Comparison of ENCODE assay signal across 38 cellular contexts in the genomic region with DNA sequence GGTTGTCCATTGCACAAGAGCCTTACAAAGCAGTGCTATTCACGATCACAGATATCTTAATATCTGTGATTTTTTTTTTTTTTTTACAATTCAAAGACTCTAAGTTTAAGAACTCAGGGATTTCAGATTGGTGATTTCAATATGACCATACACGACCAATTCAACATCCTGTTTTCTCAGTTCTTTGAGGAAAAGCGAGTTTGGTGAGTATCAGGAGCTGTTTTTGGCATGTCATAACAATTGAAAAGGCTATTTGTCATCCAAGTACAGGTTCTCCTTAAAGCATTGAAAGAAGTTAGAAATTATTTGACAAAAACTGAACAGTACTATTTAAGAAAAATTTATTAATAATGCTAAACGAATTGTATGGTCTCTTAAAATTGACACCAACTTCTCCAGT.
"Had no signal": no experiment of that assay in that cellular context is flagged by ENCODE, and none has a peak within 500 bp of the region (broad histone marks: within the 10 kb centered on the region; RNA-seq: fewer than 3 reads in every experiment).

No MANE protein-coding gene starts in this region.

- FAIRE-seq: colon had no signal

- H3K4me3 Mint-ChIP-seq: activated naive CD4-positive, alpha-beta T cell treated with anti-CD3 and anti-CD28 coated beads for 36 hours; activated naive CD4-positive, alpha-beta T cell treated with anti-CD3 and anti-CD28 coated beads, Interleukin-2, amount 10 ng/mL, durations not matched to agents 7 days and 5 days; activated naive CD4-positive, alpha-beta T cell treated with anti-CD3 and anti-CD28 coated beads, Interleukin-2, amount 50 U/mL, for 24 hours; activated naive CD8-positive, alpha-beta T cell; activated naive CD8-positive, alpha-beta T cell treated with anti-CD3 and anti-CD28 coated beads for 36 hours; activated naive CD8-positive, alpha-beta T cell treated with anti-CD3 and anti-CD28 coated beads, Interleukin-2, amount 10 ng/mL, durations not matched to agents 7 days and 5 days; activated naive CD8-positive, alpha-beta T cell treated with anti-CD3 and anti-CD28 coated beads, Interleukin-2, amount 50 U/mL, for 24 hours; activated T-cell treated with anti-CD3 and anti-CD28 coated beads, Interleukin-2, amount 50 U/mL, for 24 hours; activated T-cell treated with anti-CD3 and anti-CD28 coated beads, Interleukin-2, amount 50 U/mL, for 4 hours; activated T-cell treated with anti-CD3 and anti-CD28 coated beads, Interleukin-2, amount 50 U/mL, for 72 hours; activated T-helper 1 cell treated with anti-CD3 and anti-CD28 coated beads, Interleukin-12 subunit alpha, Interleukin-12 subunit beta, Interleukin-2, Interleukin-4 antibody, amounts not matched to agents 30 ng/mL and 10 ng/mL and 1 ng/mL, durations not matched to agents 14 hours and 24 hours and 36 hours; activated T-helper 17 cell treated with anti-CD3 and anti-CD28 coated beads, Interleukin-2, amount 50 U/mL, for 72 hours; brain; central memory CD8-positive, alpha-beta T cell had no signal

- H3K36me3 Mint-ChIP-seq: activated naive CD4-positive, alpha-beta T cell treated with anti-CD3 and anti-CD28 coated beads, Interleukin-2, amount 10 ng/mL, durations not matched to agents 7 days and 5 days; activated naive CD4-positive, alpha-beta T cell treated with anti-CD3 and anti-CD28 coated beads, Interleukin-2, amount 50 U/mL, for 24 hours; activated naive CD8-positive, alpha-beta T cell; activated naive CD8-positive, alpha-beta T cell treated with anti-CD3 and anti-CD28 coated beads for 36 hours; brain had no signal

- H3K27me3 Mint-ChIP-seq: activated naive CD4-positive, alpha-beta T cell treated with anti-CD3 and anti-CD28 coated beads, Interleukin-2, amount 10 ng/mL, durations not matched to agents 7 days and 5 days; activated naive CD4-positive, alpha-beta T cell treated with anti-CD3 and anti-CD28 coated beads, Interleukin-2, amount 50 U/mL, for 24 hours; activated naive CD8-positive, alpha-beta T cell; activated naive CD8-positive, alpha-beta T cell treated with anti-CD3 and anti-CD28 coated beads for 36 hours; activated naive CD8-positive, alpha-beta T cell treated with anti-CD3 and anti-CD28 coated beads, Interleukin-2, amount 10 ng/mL, durations not matched to agents 7 days and 5 days; activated naive CD8-positive, alpha-beta T cell treated with anti-CD3 and anti-CD28 coated beads, Interleukin-2, amount 50 U/mL, for 24 hours; activated T-helper 17 cell treated with anti-CD3 and anti-CD28 coated beads, Interleukin-2, amount 50 U/mL, for 72 hours; central memory CD8-positive, alpha-beta T cell had no signal

- H3K27ac Mint-ChIP-seq: activated naive CD4-positive, alpha-beta T cell treated with anti-CD3 and anti-CD28 coated beads for 36 hours; activated naive CD4-positive, alpha-beta T cell treated with anti-CD3 and anti-CD28 coated beads, Interleukin-2, amount 10 ng/mL, durations not matched to agents 7 days and 5 days; activated naive CD4-positive, alpha-beta T cell treated with anti-CD3 and anti-CD28 coated beads, Interleukin-2, amount 50 U/mL, for 24 hours; activated naive CD8-positive, alpha-beta T cell; activated naive CD8-positive, alpha-beta T cell treated with anti-CD3 and anti-CD28 coated beads for 36 hours; activated naive CD8-positive, alpha-beta T cell treated with anti-CD3 and anti-CD28 coated beads, Interleukin-2, amount 10 ng/mL, durations not matched to agents 7 days and 5 days; activated naive CD8-positive, alpha-beta T cell treated with anti-CD3 and anti-CD28 coated beads, Interleukin-2, amount 50 U/mL, for 24 hours; activated T-cell treated with anti-CD3 and anti-CD28 coated beads, Interleukin-2, amount 50 U/mL, for 24 hours; activated T-cell treated with anti-CD3 and anti-CD28 coated beads, Interleukin-2, amount 50 U/mL, for 72 hours; activated T-helper 1 cell treated with anti-CD3 and anti-CD28 coated beads, Interleukin-12 subunit alpha, Interleukin-12 subunit beta, Interleukin-2, Interleukin-4 antibody, amounts not matched to agents 30 ng/mL and 10 ng/mL and 1 ng/mL, durations not matched to agents 14 hours and 24 hours and 36 hours; activated T-helper 17 cell treated with anti-CD3 and anti-CD28 coated beads, Interleukin-2, amount 50 U/mL, for 72 hours; activated T-helper 2 cell treated with anti-CD3 and anti-CD28 coated beads, Interferon-gamma antibody, Interleukin-2, Interleukin-4, amounts not matched to agents 10 μg/mL and 5 μg/mL and 100 μg/mL, durations not matched to agents 14 hours and 24 hours and 36 hours; brain had no signal

- H3K9me3 Mint-ChIP-seq: activated naive CD8-positive, alpha-beta T cell treated with anti-CD3 and anti-CD28 coated beads, Interleukin-2, amount 50 U/mL, for 24 hours; activated T-cell treated with anti-CD3 and anti-CD28 coated beads, Interleukin-2, amount 50 U/mL, for 24 hours; activated T-cell treated with anti-CD3 and anti-CD28 coated beads, Interleukin-2, amount 50 U/mL, for 4 hours; central memory CD8-positive, alpha-beta T cell had no signal

- H3K9me3 ChIP-seq: adrenal gland, ascending aorta, body of pancreas had no signal

- DNase-seq: activated effector memory CD4-positive, alpha-beta T cell treated with anti-CD3 and anti-CD28 coated beads, Interleukin-2, amount 50 U/mL, for 16 hours; activated effector memory CD4-positive, alpha-beta T cell treated with Interleukin-2 at 50 U/mL for 16 hours; activated gamma-delta T cell treated with Interleukin-2 at 50 U/mL for 16 hours; activated naive CD4-positive, alpha-beta T cell; activated naive CD4-positive, alpha-beta T cell treated with anti-CD3 and anti-CD28 coated beads for 36 hours; activated naive CD4-positive, alpha-beta T cell treated with anti-CD3 and anti-CD28 coated beads, Interleukin-2, amount 10 ng/mL, durations not matched to agents 7 days and 5 days; activated naive CD4-positive, alpha-beta T cell treated with anti-CD3 and anti-CD28 coated beads, Interleukin-2, amount 50 U/mL, for 16 hours; activated naive CD4-positive, alpha-beta T cell treated with Interleukin-2 at 50 U/mL for 16 hours; activated naive CD8-positive, alpha-beta T cell treated with anti-CD3 and anti-CD28 coated beads for 36 hours; activated naive CD8-positive, alpha-beta T cell treated with anti-CD3 and anti-CD28 coated beads, Interleukin-2, amount 10 ng/mL, durations not matched to agents 7 days and 5 days; activated naive CD8-positive, alpha-beta T cell treated with anti-CD3 and anti-CD28 coated beads, Interleukin-2, amount 50 U/mL, for 24 hours; activated T-cell treated with anti-CD3 and anti-CD28 coated beads, Interleukin-2, amount 50 U/mL, for 1 hour; activated T-cell treated with anti-CD3 and anti-CD28 coated beads, Interleukin-2, amount 50 U/mL, for 24 hours; activated T-cell treated with anti-CD3 and anti-CD28 coated beads, Interleukin-2, amount 50 U/mL, for 4 hours; activated T-cell treated with anti-CD3 and anti-CD28 coated beads, Interleukin-2, amount 50 U/mL, for 48 hours; activated T-cell treated with anti-CD3 and anti-CD28 coated beads, Interleukin-2, amount 50 U/mL, for 72 hours; adrenal gland; amniotic stem cell; amygdala; anterior cingulate cortex; aorta; body of pancreas; brain microvascular endothelial cell; caudate nucleus; central memory CD4-positive, alpha-beta T cell; cerebellar nuclear complex had no signal

- H3K4me1 Mint-ChIP-seq: activated naive CD4-positive, alpha-beta T cell treated with anti-CD3 and anti-CD28 coated beads, Interleukin-2, amount 10 ng/mL, durations not matched to agents 7 days and 5 days; activated naive CD8-positive, alpha-beta T cell treated with anti-CD3 and anti-CD28 coated beads for 36 hours; activated T-helper 17 cell treated with anti-CD3 and anti-CD28 coated beads, Interleukin-2, amount 50 U/mL, for 72 hours; brain; central memory CD8-positive, alpha-beta T cell had no signal

- H3K4me3 ChIP-seq: adrenal gland, ascending aorta, body of pancreas, breast epithelium, cardiac muscle cell had no signal

- H3K4me1 ChIP-seq: adrenal gland, ascending aorta, body of pancreas, breast epithelium had no signal

- H3K36me3 ChIP-seq: adrenal gland, ascending aorta, brain microvascular endothelial cell, breast epithelium, cardiac muscle cell had no signal

- ATAC-seq: activated naive CD4-positive, alpha-beta T cell treated with anti-CD3 and anti-CD28 coated beads, Interleukin-2, amount 50 U/mL, for 72 hours; activated naive CD8-positive, alpha-beta T cell treated with anti-CD3 and anti-CD28 coated beads, Interleukin-2, amount 50 U/mL, for 24 hours; activated T-cell treated with anti-CD3 and anti-CD28 coated beads, Interleukin-2, amount 50 U/mL, for 4 hours; activated T-cell treated with anti-CD3 and anti-CD28 coated beads, Interleukin-2, amount 50 U/mL, for 72 hours; activated T-helper 17 cell treated with anti-CD3 and anti-CD28 coated beads, Interleukin-2, amount 50 U/mL, for 72 hours; body of pancreas had no signal

- H3K27me3 ChIP-seq: adrenal gland, ascending aorta, body of pancreas, brain microvascular endothelial cell, cardiac muscle cell had no signal

- H3K27ac ChIP-seq: adrenal gland, ascending aorta, body of pancreas, brain microvascular endothelial cell, breast epithelium, cardiac muscle cell had no signal
